ENCODE assay signal across 26 cellular contexts in genomic region chr4:183624548-183624947, GRCh38.
"Had no signal": no experiment of that assay in that cellular context is flagged by ENCODE, and none has a peak within 500 bp of the region (broad histone marks: within the 10 kb centered on the region; RNA-seq: fewer than 3 reads in every experiment).

No MANE protein-coding gene starts in this region.

- H3K4me3 ChIP-seq: cardiac muscle cell, coronary artery, dorsolateral prefrontal cortex, esophagus muscularis mucosa, hepatocyte, neural progenitor cell, suprapubic skin, tibial nerve had no signal

- H3K27ac ChIP-seq: cardiac muscle cell, coronary artery, dorsolateral prefrontal cortex, esophagus muscularis mucosa, hepatocyte, neural progenitor cell, suprapubic skin, tibial nerve, VCaP had no signal

- H3K36me3 ChIP-seq: cardiac muscle cell, esophagus muscularis mucosa, neural progenitor cell, suprapubic skin, tibial nerve had no signal

- H3K9me3 ChIP-seq: esophagus muscularis mucosa, suprapubic skin, tibial nerve had no signal

- ATAC-seq: left cardiac atrium; naive thymus-derived CD8-positive, alpha-beta T cell; right cardiac atrium had no signal

- DNase-seq: activated CD4-positive, alpha-beta T cell treated with anti-CD3 and anti-CD28 coated beads for 4 hours; activated CD4-positive, alpha-beta T cell treated with anti-CD3 and anti-CD28 coated beads, Interleukin-2, amount 50 U/mL, for 4 hours; activated effector memory CD4-positive, alpha-beta T cell treated with Interleukin-2 at 50 U/mL for 16 hours; activated naive CD4-positive, alpha-beta T cell treated with Interleukin-2 at 50 U/mL for 16 hours; anterior cingulate cortex; dorsolateral prefrontal cortex; effector memory CD4-positive, alpha-beta T cell; foreskin melanocyte; glutamatergic neuron; islet precursor cell; left cardiac atrium; naive thymus-derived CD8-positive, alpha-beta T cell; occipital lobe; right cardiac atrium; stimulated activated CD4-positive, alpha-beta T cell treated with anti-CD3 and anti-CD28 coated beads, Interleukin-15, amount 100 ng/mL, for 24 hours; stimulated activated CD4-positive, alpha-beta T cell treated with anti-CD3 and anti-CD28 coated beads, Interleukin-2, amount 100 ng/mL, for 24 hours; stimulated activated naive CD4-positive, alpha-beta T cell; T-helper 9 cell had no signal

- H3K4me1 ChIP-seq: neural progenitor cell, suprapubic skin had no signal
